20 cellular contexts compared by ENCODE assay signal in genomic region chr17:40477796-40478195, GRCh38. TPM values are rescaled to one million over a fixed set of nuclear protein-coding genes. Genes with fewer than 3 reads are reported as not detected.
"Had no signal": no experiment of that assay in that cellular context is flagged by ENCODE, and none has a peak within 500 bp of the region (broad histone marks: within the 10 kb centered on the region; RNA-seq: fewer than 3 reads in every experiment).

No MANE protein-coding gene starts in this region.

- H3K4me3 ChIP-seq: lung, neural progenitor cell, pancreas, stomach, testis, upper lobe of left lung had no signal

- ATAC-seq: activated CD8-positive, alpha-beta memory T cell treated with anti-CD3 and anti-CD28 coated beads, Interleukin-2, amount 10 ng/mL, durations not matched to agents 7 days and 5 days; left colon; pancreas had no signal

- FAIRE-seq: pancreas had no signal

- DNase-seq: activated CD4-positive, alpha-beta T cell treated with anti-CD3 and anti-CD28 coated beads for 4 hours; activated CD8-positive, alpha-beta memory T cell treated with anti-CD3 and anti-CD28 coated beads, Interleukin-2, amount 10 ng/mL, durations not matched to agents 7 days and 5 days; activated gamma-delta T cell; activated T-cell treated with anti-CD3 and anti-CD28 coated beads, Interleukin-2, amount 50 U/mL, for 1 hour; anterior cingulate cortex; brain microvascular endothelial cell; cerebellar nuclear complex; effector CD8-positive, alpha-beta T cell; left colon; midbrain; pancreas; stimulated activated CD4-positive, alpha-beta T cell treated with anti-CD3 and anti-CD28 coated beads, Interleukin-1b, Interleukin-23, amount 100 ng/mL, for 48 hours; stomach; SW 1271; testis; upper lobe of left lung had no signal

- H3K4me1 ChIP-seq: pancreas had no signal

- H3K4me3 Mint-ChIP-seq: activated CD8-positive, alpha-beta memory T cell treated with anti-CD3 and anti-CD28 coated beads, Interleukin-2, amount 10 ng/mL, durations not matched to agents 7 days and 5 days; neural progenitor cell had no signal

- H3K27ac ChIP-seq: brain microvascular endothelial cell, neural progenitor cell, pancreas, stomach, testis, upper lobe of left lung had no signal

- H3K36me3 Mint-ChIP-seq: neural progenitor cell had no signal

- H2AFZ ChIP-seq: neural progenitor cell had no signal

- H3K36me3 ChIP-seq: brain microvascular endothelial cell, neural progenitor cell, pancreas, stomach, upper lobe of left lung had no signal

- H3K9ac ChIP-seq: neural progenitor cell had no signal

- H3K27me3 Mint-ChIP-seq: activated CD8-positive, alpha-beta memory T cell treated with anti-CD3 and anti-CD28 coated beads, Interleukin-2, amount 10 ng/mL, durations not matched to agents 7 days and 5 days had no signal

- H3K4me2 ChIP-seq: neural progenitor cell had no signal

- H3K9me3 ChIP-seq: pancreas, stomach, testis, upper lobe of left lung had no signal

- H3K27ac Mint-ChIP-seq: activated CD8-positive, alpha-beta memory T cell treated with anti-CD3 and anti-CD28 coated beads, Interleukin-2, amount 10 ng/mL, durations not matched to agents 7 days and 5 days; neural progenitor cell had no signal

- H3K27me3 ChIP-seq: brain microvascular endothelial cell, neural progenitor cell, pancreas, stomach, testis, upper lobe of left lung had no signal

RNA-seq across cellular contexts. Expression of gene TNS4, which starts 23.6 kb away (rescaled TPM):
- total RNA-seq: myocyte, SK-MEL-5 had no signal
- polyA plus RNA-seq: pancreas had no signal
